1 cellular context compared by ENCODE assay signal in genomic region chr17:11908711-11909146, GRCh38.
TF ChIP-seq lines count a peak whose summit lies in the region.

No MANE protein-coding gene starts in this region.

TF ChIP-seq in K562, 482 proteins besides CTCF, POLR2A, EP300 and RAD21 (continued from another document and continues in another):
- TF ChIP-seq ZBTB26 (CRISPR knock-in tag; IDR thresholded peaks at IDR 0.05) (peak; percentile 32; the same call in 1 of the 2 replicates), RAD51 (IDR thresholded peaks at IDR 0.05; ENCODE audit: borderline replicate concordance, low read depth) (peak; percentile 38; the same call in 1 of the 2 replicates), FOXA3 (CRISPR knock-in tag; conservative IDR thresholded peaks at IDR 0.05 in 1 of 2, IDR thresholded peaks at IDR 0.05 in 1 of 2) (0 out of 4 replicates have a peak, but pooled peaks of 1 of the 2 experiments have one; percentile 7), SRF (CRISPR knock-in tag; IDR thresholded peaks at IDR 0.05) (peak in 1 of 2 experiments; percentile 64; a peak in 1 of 4 replicates), GABPB1 (CRISPR knock-in tag; IDR thresholded peaks at IDR 0.05) (no peak), ZBTB1 (CRISPR knock-in tag; IDR thresholded peaks at IDR 0.05; ENCODE audit: borderline replicate concordance, low read depth) (no peak), WHSC1 (IDR thresholded peaks at IDR 0.05; ENCODE audit: low read length) (no peak), GATAD2A (IDR thresholded peaks at IDR 0.05) (0 out of 2 replicates have a peak, but pooled peaks have one; percentile 40), ZNF766 (CRISPR knock-in tag; conservative IDR thresholded peaks at IDR 0.05) (peak; percentile 97), NR2C2 (CRISPR knock-in tag; IDR thresholded peaks at IDR 0.05) (no peak), NR2C2 (tag; IDR thresholded peaks at IDR 0.05) (peak; percentile 38; the same call in 1 of the 2 replicates), GTF3C2 (IDR thresholded peaks at IDR 0.05; ENCODE audit: borderline replicate concordance, extremely low read depth, insufficient read length) (no peak), PBX2 (CRISPR knock-in tag; IDR thresholded peaks at IDR 0.05; ENCODE audit: low read depth) (no peak), PBX2 (tag; conservative IDR thresholded peaks at IDR 0.05; ENCODE audit: low read depth) (peak; percentile 86), TRIM24 (IDR thresholded peaks at IDR 0.05) (peak; percentile 99), ZNF589 (CRISPR knock-in tag; IDR thresholded peaks at IDR 0.05; ENCODE audit: low read depth) (peak; percentile 99), TEAD2 (tag; IDR thresholded peaks at IDR 0.05) (peak; percentile 78), ZNF124 (CRISPR knock-in tag; IDR thresholded peaks at IDR 0.05) (no peak), MED1 (CRISPR knock-in tag; IDR thresholded peaks at IDR 0.05; ENCODE audit: borderline replicate concordance) (no peak), E4F1 (CRISPR knock-in tag; IDR thresholded peaks at IDR 0.05; ENCODE audit: borderline replicate concordance) (no peak), FOS (IDR thresholded peaks at IDR 0.05; ENCODE audit: extremely low read depth, insufficient read length) (no peak), SMARCC2 (IDR thresholded peaks at IDR 0.05; ENCODE audit: low read depth) (peak; percentile 96), PHF8 (IDR thresholded peaks at IDR 0.05; ENCODE audit: borderline replicate concordance, low read length) (no peak), THRA (IDR thresholded peaks at IDR 0.05) (no peak), CREB1 (IDR thresholded peaks at IDR 0.05) (peak; percentile 64), CREB1 (CRISPR knock-in tag; IDR thresholded peaks at IDR 0.05) (no peak), ZNF609 (CRISPR knock-in tag; IDR thresholded peaks at IDR 0.05; ENCODE audit: borderline replicate concordance) (peak; percentile 81), NRF1 (conservative IDR thresholded peaks at IDR 0.05 in 1 of 2, IDR thresholded peaks at IDR 0.05 in 1 of 2) (no peak), XRCC5 (IDR thresholded peaks at IDR 0.05; ENCODE audit: low read depth, low read length) (no peak), CHD4 (IDR thresholded peaks at IDR 0.05; ENCODE audit: insufficient read depth, insufficient replicate concordance, low read depth, low read length, poor library complexity, severe bottlenecking) (no peak), SMC3 (conservative IDR thresholded peaks at IDR 0.05; ENCODE audit: insufficient read depth, low read depth, low read length) (no peak), ZNF511 (CRISPR knock-in tag; IDR thresholded peaks at IDR 0.05) (no peak), FOXJ2 (tag; IDR thresholded peaks at IDR 0.05) (peak; percentile 90), CGGBP1 (CRISPR knock-in tag; IDR thresholded peaks at IDR 0.05) (no peak; the same call in 1 of the 2 replicates), TCF7 (IDR thresholded peaks at IDR 0.05; ENCODE audit: borderline replicate concordance) (peak; percentile 100), ZNF134 (CRISPR knock-in tag; conservative IDR thresholded peaks at IDR 0.05) (peak; percentile 73), HNRNPK (IDR thresholded peaks at IDR 0.05; ENCODE audit: low read depth, low read length, poor library complexity, severe bottlenecking) (no peak), DNMT1 (IDR thresholded peaks at IDR 0.05) (no peak), CBX3 (IDR thresholded peaks at IDR 0.05; ENCODE audit: borderline replicate concordance in 1 of 2, low read length in 2 of 2) (peak in 1 of 2 experiments; percentile 77; a peak in 1 of 3 replicates), KHSRP (IDR thresholded peaks at IDR 0.05) (peak; percentile 94), E2F1 (CRISPR knock-in tag; IDR thresholded peaks at IDR 0.05) (no peak), ZZZ3 (IDR thresholded peaks at IDR 0.05) (no peak)
